In genomic region chr6:132566404-132566803, GRCh38 we compare ENCODE assay signal across 12 cellular contexts. TPM values are rescaled to one million over a fixed set of nuclear protein-coding genes. Genes with fewer than 3 reads are reported as not detected.
"Had no signal": no experiment of that assay in that cellular context is flagged by ENCODE, and none has a peak within 500 bp of the region (broad histone marks: within the 10 kb centered on the region; RNA-seq: fewer than 3 reads in every experiment).

No MANE protein-coding gene starts in this region.

- H3K9me3 ChIP-seq: HAP-1 had no signal

- H3K36me3 ChIP-seq: HAP-1 had no signal

- H3K9ac ChIP-seq: GM23248 had no signal

- H3K4me3 ChIP-seq: GM23248, GM23338, HAP-1 had no signal

- DNase-seq: GM23248, GOT3, H7, H9, HCEC 1CT, HFFc6 had no signal

- H2AFZ ChIP-seq: GM23248, GM23338 had no signal

- FAIRE-seq: H1, H54 had no signal

- H3K4me2 ChIP-seq: GM23338 had no signal

- ATAC-seq: GM23338, HCT116 had no signal

- H3K27ac ChIP-seq: GM23248 had no signal

RNA-seq across cellular contexts. Expression of gene TAAR6, which starts 3.7 kb away (rescaled TPM):
- total RNA-seq: GM23248, GM23338, H1, H4, H7, H9, HFFc6 had no signal
- polyA plus RNA-seq: GM23248, GM23338 had no signal

RNA-seq across cellular contexts. Expression of gene TAAR8, which starts 13.9 kb away (rescaled TPM):
- total RNA-seq: GM23248, GM23338, H1, H4, H7, H9, HFFc6 had no signal
- polyA plus RNA-seq: GM23248, GM23338, H1 had no signal

RNA-seq across cellular contexts. Expression of gene TAAR5, which starts 23.1 kb away (rescaled TPM):
- total RNA-seq: GM23248, GM23338, H1, H4, H7, H9, HFFc6 had no signal
- polyA plus RNA-seq: GM23248, GM23338, H1 had no signal

RNA-seq across cellular contexts. Expression of gene TAAR9, which starts 28.3 kb away (rescaled TPM):
- total RNA-seq: GM23248, GM23338, H1, H4, H7, H9, HFFc6 had no signal
- polyA plus RNA-seq: GM23248, GM23338, H1 had no signal
